ENCODE assay signal across 8 cellular contexts in genomic region chr3:187743195-187744141, GRCh38. TPM values are rescaled to one million over a fixed set of nuclear protein-coding genes. Genes with fewer than 3 reads are reported as not detected.
DNase-seq lines count a peak whose midpoint lies in the region; ATAC-seq, FAIRE-seq and TF ChIP-seq lines count a peak whose summit lies in the region.

No MANE protein-coding gene starts in this region.

- no peak overlapping the region for H3K27ac Mint-ChIP-seq in GM23338

- H3K4me3 ChIP-seq in GM23338 (peak overlapping the region; percentile 83), OCI-LY3 (ENCODE audit: low read length) (peak overlapping the region; percentile 87), pancreas (peak overlapping the region; percentile 56 to 80 (median 74))

- FAIRE-seq in pancreas (lab: Jason Lieb, UNC) = no peak

- no peaks in the 10 kb centered on the region for H3K9me3 ChIP-seq in OCI-LY3 (ENCODE audit: insufficient read depth, low read length)
- no peaks in the 10 kb centered on the region for H3K9me3 ChIP-seq in pancreas

- H3K4me1 ChIP-seq in GM23338 (ENCODE audit: insufficient read depth) = peaks cover 25% of the 10 kb centered on the region
- H3K4me1 ChIP-seq in OCI-LY3 (ENCODE audit: low read length) = peaks cover 43% of the 10 kb centered on the region
- H3K4me1 ChIP-seq in pancreas = peaks cover 7 to 21% (median 20%) of the 10 kb centered on the region in 3 donors

- 1 to 2% methylated on average over 45 of the region's 45 CpGs for WGBS in pancreas, 2 donors

- in situ Hi-C loops in GM13976 (cut with MboI; ENCODE audit: low sequenced_read_pairs, unreplicated experiment) = loop anchor here (5.0 to 25.0 kb wide), 2 partner anchors 1209 to 1394 kb away; no protein-coding TSS in a partner anchor

- H3K4me2 ChIP-seq in GM23338 (peak overlapping the region; percentile 92), OCI-LY3 (ENCODE audit: low read length) (peak overlapping the region; percentile 99)

- peak overlapping the region; percentile 91 for H3K9ac ChIP-seq in OCI-LY3 (ENCODE audit: low read length)

- no peak overlapping the region for H2AFZ ChIP-seq in GM23338
- H2AFZ ChIP-seq in OCI-LY3 (ENCODE audit: low read depth, low read length) = no peak overlapping the region

- H4K20me1 ChIP-seq in GM23338 (replicated peaks; ENCODE audit: insufficient read depth) = no peaks in the 10 kb centered on the region
- peaks cover 33% of the 10 kb centered on the region for H4K20me1 ChIP-seq in OCI-LY3 (ENCODE audit: insufficient read depth, low read length)

- ATAC-seq in GM23338 (no peak), Right ventricle myocardium inferior (no peak), pancreas (peak in 2 of 4 donors; percentile 1 to 2), GM19395 (IDR thresholded peaks at IDR 0.05; ENCODE audit: unreplicated experiment) (no peak), HG02981 (IDR thresholded peaks at IDR 0.05; ENCODE audit: unreplicated experiment) (no peak)

- H3K9me3 Mint-ChIP-seq in GM23338 = no peaks in the 10 kb centered on the region

- no peaks in the 10 kb centered on the region for H3K9me2 ChIP-seq in GM23338 (ENCODE audit: insufficient read depth)

- peaks cover 36% of the 10 kb centered on the region for H3K27me3 Mint-ChIP-seq in GM23338 (ENCODE audit: insufficient read depth, low read depth, poor library complexity)

- intact Hi-C loops in Right ventricle myocardium inferior (cut with DNase I) (loop anchor here (2.0 to 10.0 kb wide), 8 partner anchors 293 to 841 kb away; no protein-coding TSS in a partner anchor), pancreas (cut with DNase I) (loop anchor here in 1 of 3 donors (10.0 kb wide), 2 partner anchors 301 to 551 kb away; no protein-coding TSS in a partner anchor)

- peak overlapping the region; percentile 91 for H3K4me3 Mint-ChIP-seq in GM23338

- H3K27ac ChIP-seq in GM23338 (ENCODE audit: low read depth) = no peak overlapping the region
- peak overlapping the region; percentile 84 for H3K27ac ChIP-seq in OCI-LY3 (ENCODE audit: low read length)
- peak overlapping the region; percentile 99 for H3K27ac ChIP-seq in pancreas

- H3K27me3 ChIP-seq in GM23338 (ENCODE audit: insufficient read depth) (peaks cover 42% of the 10 kb centered on the region), OCI-LY3 (ENCODE audit: low read depth, low read length) (no peaks in the 10 kb centered on the region), pancreas (no peaks in the 10 kb centered on the region)

- H3K79me2 ChIP-seq in GM23338 (replicated peaks; ENCODE audit: insufficient read depth) (0 out of 2 replicates have a peak, but pooled peaks cover 3% of the 10 kb centered on the region), OCI-LY3 (ENCODE audit: low read length) (peaks cover 77% of the 10 kb centered on the region)

- H3K36me3 ChIP-seq in GM23338 (ENCODE audit: insufficient read depth) (no peaks in the 10 kb centered on the region), OCI-LY3 (replicated peaks; ENCODE audit: low read depth, low read length) (peaks cover 9% of the 10 kb centered on the region), pancreas (no peaks in the 10 kb centered on the region)

- H3K4me1 Mint-ChIP-seq in GM23338 = peaks cover 51% of the 10 kb centered on the region

- DNase-seq in GM23338 (ENCODE audit: low spot score) (peak; percentile 48), Right ventricle myocardium inferior (ENCODE audit: missing footprints) (peak; percentile 82), pancreas (peak; percentile 44 to 83 (median 68)), GM13976 (ENCODE audit: low spot score) (no peak)
- peak; percentile 71 for DNase-seq in activated naive CD4-positive, alpha-beta T cell treated with anti-CD3 and anti-CD28 coated beads, Interleukin-2, amount 50 U/mL, for 16 hours

- no peaks in the 10 kb centered on the region; the same call in 1 of the 2 replicates for H3F3A ChIP-seq in GM23338 (replicated peaks; ENCODE audit: low read depth)

- H3K36me3 Mint-ChIP-seq in GM23338 (ENCODE audit: low read depth) = no peaks in the 10 kb centered on the region; the same call in 2 of the 3 replicates

- no peak for TF ChIP-seq CTCF in GM23338 (conservative IDR thresholded peaks at IDR 0.05; ENCODE audit: low read depth in 2 of 2)
- no peak for TF ChIP-seq CTCF in OCI-LY3 (IDR thresholded peaks at IDR 0.05; ENCODE audit: low read depth, low read length)
- no peak for TF ChIP-seq CTCF in pancreas (IDR thresholded peaks at IDR 0.05)
- no peak for TF ChIP-seq CTCF in GM13976 (IDR thresholded peaks at IDR 0.05; ENCODE audit: borderline replicate concordance, control extremely low read depth, extremely low read depth, insufficient read depth, missing control alignments)

TF ChIP-seq in GM23338, 12 proteins besides CTCF, POLR2A, EP300 and RAD21 (continues in another document):
- TF ChIP-seq NANOG (IDR thresholded peaks at IDR 0.05; ENCODE audit: borderline replicate concordance) (no peak), POLR2AphosphoS5 (IDR thresholded peaks at IDR 0.05; ENCODE audit: low read depth) (no peak), REST (IDR thresholded peaks at IDR 0.05; ENCODE audit: unreplicated experiment) (no peak)

RNA-seq across cellular contexts. Expression of gene BCL6, which starts 1.8 kb away (rescaled TPM):
- 5.4 and 5.9 TPM in 2 replicates for total RNA-seq in GM23338 (2014; rRNA removed; shearing (Covaris generic))
- polyA plus RNA-seq in GM23338 (2016; fragmentation: Nextera tagmentation; extraction: Ambion mirVana) (2.5 and 2.6 TPM in 2 replicates), pancreas (10 to 100 TPM; 27.1 to 40.7 TPM)
- total RNA-seq in Right ventricle myocardium inferior (95.5 TPM), pancreas (10 to 100 TPM; 19.0 to 48.1 (median 30.5) TPM)

RNA-seq across cellular contexts. Expression of gene RTP2, which starts 41.1 kb away (rescaled TPM):
- total RNA-seq in GM23338 (2014; rRNA removed; shearing (Covaris generic)) = not detected in 2 replicates
- not detected in 2 replicates for polyA plus RNA-seq in GM23338 (2016; fragmentation: Nextera tagmentation; extraction: Ambion mirVana)
- not detected for total RNA-seq in Right ventricle myocardium inferior
- total RNA-seq in pancreas = not detected
- not detected for polyA plus RNA-seq in pancreas
